Comparison of ENCODE assay signal across 39 cellular contexts in the genomic region with DNA sequence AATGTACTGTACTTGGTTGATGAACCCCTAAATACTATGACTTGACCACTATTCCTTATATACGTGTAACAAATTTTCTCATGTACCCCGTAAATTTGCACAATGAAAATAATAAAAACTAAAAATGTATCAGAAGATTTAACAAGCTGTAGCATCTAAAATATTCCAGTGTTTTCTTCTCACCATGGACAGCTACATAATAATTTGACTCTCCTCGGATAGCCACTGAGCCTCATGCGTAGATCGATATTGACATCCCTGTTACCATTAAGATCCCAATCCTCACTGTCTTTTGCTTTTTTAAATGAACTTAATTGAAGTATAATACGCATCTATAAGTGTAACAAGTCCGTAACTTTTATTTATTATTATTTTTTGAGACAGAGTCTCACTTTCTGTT.
"Had no signal": no experiment of that assay in that cellular context is flagged by ENCODE, and none has a peak within 500 bp of the region (broad histone marks: within the 10 kb centered on the region; RNA-seq: fewer than 3 reads in every experiment).

No MANE protein-coding gene starts in this region.

- H3K4me3 ChIP-seq: adrenal gland, ascending aorta, body of pancreas, breast epithelium, cardiac muscle cell had no signal

- H3K9me3 ChIP-seq: adrenal gland, ascending aorta, body of pancreas, breast epithelium had no signal

- H3K27ac Mint-ChIP-seq: activated naive CD4-positive, alpha-beta T cell treated with anti-CD3 and anti-CD28 coated beads for 36 hours; activated naive CD4-positive, alpha-beta T cell treated with anti-CD3 and anti-CD28 coated beads, Interleukin-2, amount 10 ng/mL, durations not matched to agents 7 days and 5 days; activated naive CD4-positive, alpha-beta T cell treated with anti-CD3 and anti-CD28 coated beads, Interleukin-2, amount 50 U/mL, for 24 hours; activated naive CD4-positive, alpha-beta T cell treated with anti-CD3 and anti-CD28 coated beads, Interleukin-2, amount 50 U/mL, for 72 hours; activated naive CD8-positive, alpha-beta T cell; activated naive CD8-positive, alpha-beta T cell treated with anti-CD3 and anti-CD28 coated beads for 36 hours; activated naive CD8-positive, alpha-beta T cell treated with anti-CD3 and anti-CD28 coated beads, Interleukin-2, amount 10 ng/mL, durations not matched to agents 7 days and 5 days; activated naive CD8-positive, alpha-beta T cell treated with anti-CD3 and anti-CD28 coated beads, Interleukin-2, amount 50 U/mL, for 24 hours; activated T-cell treated with anti-CD3 and anti-CD28 coated beads, Interleukin-2, amount 50 U/mL, for 72 hours; activated T-helper 1 cell treated with anti-CD3 and anti-CD28 coated beads, Interleukin-12 subunit alpha, Interleukin-12 subunit beta, Interleukin-2, Interleukin-4 antibody, amounts not matched to agents 30 ng/mL and 10 ng/mL and 1 ng/mL, durations not matched to agents 14 hours and 24 hours and 36 hours; activated T-helper 17 cell treated with anti-CD3 and anti-CD28 coated beads, Interleukin-2, amount 50 U/mL, for 72 hours; activated T-helper 2 cell treated with anti-CD3 and anti-CD28 coated beads, Interferon-gamma antibody, Interleukin-2, Interleukin-4, amounts not matched to agents 10 μg/mL and 5 μg/mL and 100 μg/mL, durations not matched to agents 14 hours and 24 hours and 36 hours; brain had no signal

- H3K27me3 ChIP-seq: adrenal gland, ascending aorta, body of pancreas, brain microvascular endothelial cell, breast epithelium, cardiac muscle cell had no signal

- H3K4me1 ChIP-seq: adrenal gland, ascending aorta, body of pancreas, breast epithelium had no signal

- H3K4me3 Mint-ChIP-seq: activated naive CD4-positive, alpha-beta T cell treated with anti-CD3 and anti-CD28 coated beads for 36 hours; activated naive CD4-positive, alpha-beta T cell treated with anti-CD3 and anti-CD28 coated beads, Interleukin-2, amount 10 ng/mL, durations not matched to agents 7 days and 5 days; activated naive CD4-positive, alpha-beta T cell treated with anti-CD3 and anti-CD28 coated beads, Interleukin-2, amount 50 U/mL, for 24 hours; activated naive CD8-positive, alpha-beta T cell; activated naive CD8-positive, alpha-beta T cell treated with anti-CD3 and anti-CD28 coated beads for 36 hours; activated naive CD8-positive, alpha-beta T cell treated with anti-CD3 and anti-CD28 coated beads, Interleukin-2, amount 10 ng/mL, durations not matched to agents 7 days and 5 days; activated naive CD8-positive, alpha-beta T cell treated with anti-CD3 and anti-CD28 coated beads, Interleukin-2, amount 50 U/mL, for 24 hours; activated T-cell treated with anti-CD3 and anti-CD28 coated beads, Interleukin-2, amount 50 U/mL, for 4 hours; activated T-cell treated with anti-CD3 and anti-CD28 coated beads, Interleukin-2, amount 50 U/mL, for 72 hours; activated T-helper 1 cell treated with anti-CD3 and anti-CD28 coated beads, Interleukin-12 subunit alpha, Interleukin-12 subunit beta, Interleukin-2, Interleukin-4 antibody, amounts not matched to agents 30 ng/mL and 10 ng/mL and 1 ng/mL, durations not matched to agents 14 hours and 24 hours and 36 hours; activated T-helper 17 cell treated with anti-CD3 and anti-CD28 coated beads, Interleukin-2, amount 50 U/mL, for 72 hours; brain; central memory CD8-positive, alpha-beta T cell had no signal

- H3K27ac ChIP-seq: adrenal gland, ascending aorta, body of pancreas, brain microvascular endothelial cell, breast epithelium, cardiac muscle cell had no signal

- ATAC-seq: activated naive CD4-positive, alpha-beta T cell treated with anti-CD3 and anti-CD28 coated beads, Interleukin-2, amount 50 U/mL, for 72 hours; activated naive CD8-positive, alpha-beta T cell treated with anti-CD3 and anti-CD28 coated beads, Interleukin-2, amount 50 U/mL, for 24 hours; activated T-cell treated with anti-CD3 and anti-CD28 coated beads, Interleukin-2, amount 50 U/mL, for 4 hours; activated T-cell treated with anti-CD3 and anti-CD28 coated beads, Interleukin-2, amount 50 U/mL, for 72 hours; activated T-helper 17 cell treated with anti-CD3 and anti-CD28 coated beads, Interleukin-2, amount 50 U/mL, for 72 hours; body of pancreas had no signal

- DNase-seq: activated effector memory CD4-positive, alpha-beta T cell treated with anti-CD3 and anti-CD28 coated beads, Interleukin-2, amount 50 U/mL, for 16 hours; activated effector memory CD4-positive, alpha-beta T cell treated with Interleukin-2 at 50 U/mL for 16 hours; activated gamma-delta T cell; activated gamma-delta T cell treated with Interleukin-2 at 50 U/mL for 16 hours; activated naive CD4-positive, alpha-beta T cell; activated naive CD4-positive, alpha-beta T cell treated with anti-CD3 and anti-CD28 coated beads for 36 hours; activated naive CD4-positive, alpha-beta T cell treated with anti-CD3 and anti-CD28 coated beads, Interleukin-2, amount 10 ng/mL, durations not matched to agents 7 days and 5 days; activated naive CD4-positive, alpha-beta T cell treated with anti-CD3 and anti-CD28 coated beads, Interleukin-2, amount 50 U/mL, for 16 hours; activated naive CD4-positive, alpha-beta T cell treated with Interleukin-2 at 50 U/mL for 16 hours; activated naive CD8-positive, alpha-beta T cell treated with anti-CD3 and anti-CD28 coated beads for 36 hours; activated naive CD8-positive, alpha-beta T cell treated with anti-CD3 and anti-CD28 coated beads, Interleukin-2, amount 10 ng/mL, durations not matched to agents 7 days and 5 days; activated naive CD8-positive, alpha-beta T cell treated with anti-CD3 and anti-CD28 coated beads, Interleukin-2, amount 50 U/mL, for 24 hours; activated T-cell treated with anti-CD3 and anti-CD28 coated beads, Interleukin-2, amount 50 U/mL, for 4 hours; activated T-cell treated with anti-CD3 and anti-CD28 coated beads, Interleukin-2, amount 50 U/mL, for 48 hours; activated T-cell treated with anti-CD3 and anti-CD28 coated beads, Interleukin-2, amount 50 U/mL, for 72 hours; adrenal gland; amniotic stem cell; amygdala; anterior cingulate cortex; aorta; body of pancreas; brain microvascular endothelial cell; caudate nucleus; central memory CD4-positive, alpha-beta T cell; cerebellar nuclear complex had no signal

- FAIRE-seq: astrocyte, bronchial epithelial cell, colon had no signal

- H3K36me3 Mint-ChIP-seq: activated naive CD4-positive, alpha-beta T cell treated with anti-CD3 and anti-CD28 coated beads, Interleukin-2, amount 10 ng/mL, durations not matched to agents 7 days and 5 days; activated naive CD4-positive, alpha-beta T cell treated with anti-CD3 and anti-CD28 coated beads, Interleukin-2, amount 50 U/mL, for 24 hours; activated naive CD4-positive, alpha-beta T cell treated with anti-CD3 and anti-CD28 coated beads, Interleukin-2, amount 50 U/mL, for 72 hours; activated naive CD8-positive, alpha-beta T cell; activated naive CD8-positive, alpha-beta T cell treated with anti-CD3 and anti-CD28 coated beads for 36 hours; activated naive CD8-positive, alpha-beta T cell treated with anti-CD3 and anti-CD28 coated beads, Interleukin-2, amount 10 ng/mL, durations not matched to agents 7 days and 5 days had no signal

- H3K27me3 Mint-ChIP-seq: brain had no signal

- H3K36me3 ChIP-seq: adrenal gland, ascending aorta, brain microvascular endothelial cell, breast epithelium, cardiac muscle cell had no signal

- H3K4me1 Mint-ChIP-seq: activated naive CD4-positive, alpha-beta T cell treated with anti-CD3 and anti-CD28 coated beads, Interleukin-2, amount 10 ng/mL, durations not matched to agents 7 days and 5 days; activated naive CD4-positive, alpha-beta T cell treated with anti-CD3 and anti-CD28 coated beads, Interleukin-2, amount 50 U/mL, for 24 hours; activated naive CD8-positive, alpha-beta T cell treated with anti-CD3 and anti-CD28 coated beads for 36 hours; activated naive CD8-positive, alpha-beta T cell treated with anti-CD3 and anti-CD28 coated beads, Interleukin-2, amount 10 ng/mL, durations not matched to agents 7 days and 5 days; activated naive CD8-positive, alpha-beta T cell treated with anti-CD3 and anti-CD28 coated beads, Interleukin-2, amount 50 U/mL, for 24 hours; activated T-helper 17 cell treated with anti-CD3 and anti-CD28 coated beads, Interleukin-2, amount 50 U/mL, for 72 hours; central memory CD8-positive, alpha-beta T cell had no signal

- H3K9me3 Mint-ChIP-seq: activated naive CD4-positive, alpha-beta T cell treated with anti-CD3 and anti-CD28 coated beads for 36 hours; activated naive CD4-positive, alpha-beta T cell treated with anti-CD3 and anti-CD28 coated beads, Interleukin-2, amount 10 ng/mL, durations not matched to agents 7 days and 5 days; activated naive CD4-positive, alpha-beta T cell treated with anti-CD3 and anti-CD28 coated beads, Interleukin-2, amount 50 U/mL, for 24 hours; activated naive CD4-positive, alpha-beta T cell treated with anti-CD3 and anti-CD28 coated beads, Interleukin-2, amount 50 U/mL, for 72 hours; activated naive CD8-positive, alpha-beta T cell treated with anti-CD3 and anti-CD28 coated beads for 36 hours; activated naive CD8-positive, alpha-beta T cell treated with anti-CD3 and anti-CD28 coated beads, Interleukin-2, amount 10 ng/mL, durations not matched to agents 7 days and 5 days; activated naive CD8-positive, alpha-beta T cell treated with anti-CD3 and anti-CD28 coated beads, Interleukin-2, amount 50 U/mL, for 24 hours; activated T-cell treated with anti-CD3 and anti-CD28 coated beads, Interleukin-2, amount 50 U/mL, for 4 hours; activated T-cell treated with anti-CD3 and anti-CD28 coated beads, Interleukin-2, amount 50 U/mL, for 72 hours; activated T-helper 1 cell treated with anti-CD3 and anti-CD28 coated beads, Interleukin-12 subunit alpha, Interleukin-12 subunit beta, Interleukin-2, Interleukin-4 antibody, amounts not matched to agents 30 ng/mL and 10 ng/mL and 1 ng/mL, durations not matched to agents 14 hours and 24 hours and 36 hours; activated T-helper 17 cell treated with anti-CD3 and anti-CD28 coated beads, Interleukin-2, amount 50 U/mL, for 72 hours; activated T-helper 2 cell treated with anti-CD3 and anti-CD28 coated beads, Interferon-gamma antibody, Interleukin-2, Interleukin-4, amounts not matched to agents 10 μg/mL and 5 μg/mL and 100 μg/mL, durations not matched to agents 14 hours and 24 hours and 36 hours; central memory CD8-positive, alpha-beta T cell had no signal
